Comparison of ENCODE assay signal across 8 cellular contexts in genomic region chr4:76984127-76984526, GRCh38. TPM values are rescaled to one million over a fixed set of nuclear protein-coding genes. Genes with fewer than 3 reads are reported as not detected.
DNase-seq lines count a peak whose midpoint lies in the region; ATAC-seq and TF ChIP-seq lines count a peak whose summit lies in the region.

No MANE protein-coding gene starts in this region.

- H3K79me2 ChIP-seq in Loucy (ENCODE audit: insufficient read depth, low read length) (peaks cover 81% of the 10 kb centered on the region), parathyroid adenoma (peaks cover 5% of the 10 kb centered on the region)

- H3F3A ChIP-seq in Loucy (ENCODE audit: low read depth) = no peaks in the 10 kb centered on the region

- peak; percentile 41 for DNase-seq in COLO829 (ENCODE audit: low spot score)
- DNase-seq in dermis microvascular lymphatic vessel endothelial cell (ENCODE audit: low read depth in 2 of 2) = peak; percentile 86 to 88
- no peak for DNase-seq in NCI-H2196 (lab: John Stamatoyannopoulos, UW; ENCODE audit: unreplicated experiment)
- DNase-seq in activated CD4-positive, alpha-beta T cell treated with anti-CD3 and anti-CD28 coated beads for 1 hour = no peak

- H3K4me2 ChIP-seq in Loucy (ENCODE audit: low read depth, low read length, poor library complexity, severe bottlenecking) (peak overlapping the region; percentile 49), parathyroid adenoma (ENCODE audit: low read length) (no peak overlapping the region)

- peaks cover 73% of the 10 kb centered on the region for H3K4me1 ChIP-seq in Loucy (ENCODE audit: insufficient read depth, low read length, poor library complexity, severe bottlenecking)
- H3K4me1 ChIP-seq in parathyroid adenoma = no peaks in the 10 kb centered on the region

- peak; percentile 71 for TF ChIP-seq CTCF in Loucy (conservative IDR thresholded peaks at IDR 0.05; ENCODE audit: low read length)
- TF ChIP-seq CTCF in parathyroid adenoma (IDR thresholded peaks at IDR 0.05) = peak; percentile 8

- no peaks in the 10 kb centered on the region for H3K9me2 ChIP-seq in Loucy (replicated peaks; ENCODE audit: low read depth, low read length)

- ATAC-seq in GM21367 (IDR thresholded peaks at IDR 0.05; ENCODE audit: unreplicated experiment) (peak; percentile 45), HG03159 (IDR thresholded peaks at IDR 0.05; ENCODE audit: unreplicated experiment) (no peak)

- H3K4me3 ChIP-seq in Loucy (ENCODE audit: low read length, poor library complexity, severe bottlenecking) (peak overlapping the region; percentile 25), parathyroid adenoma (ENCODE audit: low read depth, low read length) (no peak overlapping the region)

- H3K27me3 ChIP-seq in Loucy (ENCODE audit: insufficient read depth, low read length, poor library complexity, severe bottlenecking) (no peaks in the 10 kb centered on the region), parathyroid adenoma (ENCODE audit: control insufficient read depth, insufficient read depth, low read length) (no peaks in the 10 kb centered on the region)

- H2AFZ ChIP-seq in Loucy (ENCODE audit: low read length) (peak overlapping the region; percentile 3; the same call in 1 of the 2 replicates), parathyroid adenoma (no peak overlapping the region)

- H3K9ac ChIP-seq in Loucy (ENCODE audit: low read depth, low read length, poor library complexity, severe bottlenecking) (peak overlapping the region; percentile 52), parathyroid adenoma (no peak overlapping the region)

- H3K36me3 ChIP-seq in Loucy (ENCODE audit: insufficient read depth, low read length) (no peaks in the 10 kb centered on the region), parathyroid adenoma (ENCODE audit: control insufficient read depth, insufficient read depth, low read length) (no peaks in the 10 kb centered on the region)

- H3K27ac ChIP-seq in parathyroid adenoma = peak overlapping the region; percentile 53

- H4K20me1 ChIP-seq in Loucy (ENCODE audit: insufficient read depth, low read length, poor library complexity, severe bottlenecking) = no peaks in the 10 kb centered on the region

- H3K9me3 ChIP-seq in Loucy (ENCODE audit: insufficient read depth, low read depth, low read length) = no peaks in the 10 kb centered on the region
- no peaks in the 10 kb centered on the region for H3K9me3 ChIP-seq in parathyroid adenoma (ENCODE audit: control insufficient read depth, low read length)

RNA-seq across cellular contexts. Expression of gene SEPTIN11, which starts 34.6 kb away (rescaled TPM):
- 106 and 164 TPM in 2 replicates for total RNA-seq in dermis microvascular lymphatic vessel endothelial cell

Comparison
In these comparisons a context has a peak if more than half of its experiments do, and no peak if none do; other contexts are left out.
1. DNase-seq: peak in COLO829 (single experiment) and dermis microvascular lymphatic vessel endothelial cell (2 of 2); none in NCI-H2196 (single experiment) and activated CD4-positive, alpha-beta T cell treated with anti-CD3 and anti-CD28 coated beads for 1 hour (single experiment).